In genomic region chrX:107829880-107830279, GRCh38 we compare ENCODE assay signal across 27 cellular contexts. TPM values are rescaled to one million over a fixed set of nuclear protein-coding genes. Genes with fewer than 3 reads are reported as not detected.
"Had no signal": no experiment of that assay in that cellular context is flagged by ENCODE, and none has a peak within 500 bp of the region (broad histone marks: within the 10 kb centered on the region; RNA-seq: fewer than 3 reads in every experiment).

No MANE protein-coding gene starts in this region.

- H3K9me3 ChIP-seq: SK-N-SH had no signal

- ATAC-seq: Panc1, PC-3 had no signal

- FAIRE-seq: HTR-8/SVneo had no signal

- H3K9ac ChIP-seq: KMS-11, SK-N-SH had no signal

- H3K27ac ChIP-seq: HL-60, KMS-11, RWPE1 had no signal

- H3K4me2 ChIP-seq: KMS-11, SK-N-SH had no signal

- DNase-seq: Kasumi-1; MM.1S; NCI-H1092 treated with DMSO at 0.1 percent for 48 hours; NCI-H1436; NCI-H187; NCI-H2029; NCI-H2081 treated with DMSO at 0.1 percent for 48 hours; NCI-H2171; NCI-H226; NCI-H446; NCI-H510A; NCI-H524 treated with DMSO at 0.1 percent for 48 hours; NCI-H69; NCI-H774; NK-92 treated with Interleukin-12 subunit alpha and Interleukin-12 subunit beta, amount 100 ng/mL, for 24 hours; PC-3; SHP77; SK-N-SH; T-helper 1 cell had no signal

RNA-seq across cellular contexts. Expression of gene MID2, which starts 4.2 kb away (rescaled TPM):
- total RNA-seq: OCI-LY7, SK-MEL-5 had no signal

RNA-seq across cellular contexts. Expression of gene NCBP2L, which starts 52.3 kb away (rescaled TPM):
- total RNA-seq: M059J, OCI-LY7, PC-3, SK-MEL-5 had no signal
- polyA plus RNA-seq: SK-N-SH had no signal
